ENCODE assay signal across 13 cellular contexts in genomic region chr7:116548506-116548905, GRCh38. TPM values are rescaled to one million over a fixed set of nuclear protein-coding genes. Genes with fewer than 3 reads are reported as not detected.
DNase-seq lines count a peak whose midpoint lies in the region; ATAC-seq and TF ChIP-seq lines count a peak whose summit lies in the region.
"Had no signal": no experiment of that assay in that cellular context is flagged by ENCODE, and none has a peak within 500 bp of the region (broad histone marks: within the 10 kb centered on the region; RNA-seq: fewer than 3 reads in every experiment).

No MANE protein-coding gene starts in this region.

- 100% methylated on average over 3 of the region's 3 CpGs for WGBS in mammary epithelial cell (ENCODE audit: low coverage, missing lambda C conversion rate)
- WGBS in trophoblast cell (ENCODE audit: extremely low coverage, insufficient coverage, insufficient read length): no CpG with 5 or more reads among the region's 3 CpGs

- CTCF ChIA-PET in MCF 10A (lab: Yijun Ruan, JAX) (no interaction called here), mammary epithelial cell (lab: Charles Lee; ENCODE audit: low non-redundant PET) (no interaction called here)

- H3K4me3 ChIP-seq in mammary epithelial cell (replicated peaks in 1 of 3; ENCODE audit: insufficient read depth in 1 of 3, low read depth in 2 of 3, low read length in 3 of 3): no peak overlapping the region
- no peak overlapping the region for H3K4me3 ChIP-seq in subcutaneous abdominal adipose tissue (ENCODE audit: low read depth in 1 of 5, low read length in 5 of 5)
- no peak overlapping the region for H3K4me3 ChIP-seq in trophoblast cell (ENCODE audit: low read depth, low read length)

- no peak overlapping the region for H4K8ac ChIP-seq in trophoblast cell (ENCODE audit: low read depth, low read length)

- BruUV-seq in MCF 10A (replicated peaks; lab: Mats Ljungman, UMichigan): no TSS peak
- BruUV-seq in mammary epithelial cell (replicated peaks; lab: Mats Ljungman, UMichigan): no TSS peak

- ATAC-seq in HG02642 (IDR thresholded peaks at IDR 0.05; ENCODE audit: poor library complexity, unreplicated experiment): peak; percentile 89
- ATAC-seq in HG03565 (IDR thresholded peaks at IDR 0.05; ENCODE audit: unreplicated experiment): peak; percentile 91

- no peak for DNase-seq in MCF 10A (ENCODE audit: unreplicated experiment)
- no peak for DNase-seq in mammary epithelial cell
- DNase-seq in trophoblast cell: no peak
- DNase-seq in glutamatergic neuron: no peak
- DNase-seq in SKM-1 treated with dmso at 0.1 percent for 144 hours (lab: John Stamatoyannopoulos, UW; ENCODE audit: unreplicated experiment): no peak
- DNase-seq: effector CD4-positive, alpha-beta T cell; immature natural killer cell; NCI-H526; posterior cingulate gyrus had no signal

- H3K79me1 ChIP-seq in trophoblast cell (ENCODE audit: low read length): peaks cover 3% of the 10 kb centered on the region

- H2BK120ac ChIP-seq in trophoblast cell (ENCODE audit: insufficient read depth, low read length, poor library complexity): no peak overlapping the region

- TF ChIP-seq CTCF in MCF 10A (IDR thresholded peaks at IDR 0.05; ENCODE audit: unreplicated experiment) (no peak), mammary epithelial cell (conservative IDR thresholded peaks at IDR 0.05 in 1 of 2, IDR thresholded peaks at IDR 0.05 in 1 of 2; ENCODE audit: extremely low read depth in 1 of 2, insufficient read depth in 1 of 2, low read depth in 1 of 2, low read length in 2 of 2) (no peak), glutamatergic neuron (IDR thresholded peaks at IDR 0.05; ENCODE audit: partially characterized antibody, unreplicated experiment) (no peak)

- no peaks in the 10 kb centered on the region for H3K9me3 Mint-ChIP-seq in MCF 10A (ENCODE audit: unreplicated experiment)
- H3K9me3 Mint-ChIP-seq in glutamatergic neuron (ENCODE audit: unreplicated experiment): no peaks in the 10 kb centered on the region
- H3K9me3 Mint-ChIP-seq: immature natural killer cell had no signal

- in situ Hi-C loops in mammary epithelial cell (cut with MboI; ENCODE audit: low sequenced_read_pairs in 2 of 2): loop anchor here in 1 of 2 donors (25.0 kb wide), 1 partner anchor 386 kb away; no protein-coding TSS in a partner anchor

- H2BK12ac ChIP-seq in trophoblast cell (ENCODE audit: low read length): no peak overlapping the region

- H3K4me1 ChIP-seq in mammary epithelial cell (ENCODE audit: insufficient read depth, low read length) (peaks cover 12% of the 10 kb centered on the region), subcutaneous abdominal adipose tissue (ENCODE audit: control insufficient read depth in 5 of 5, insufficient read depth in 5 of 5, low read length in 5 of 5) (peaks cover 3 to 87% (median 67%) of the 10 kb centered on the region in 5 donors), trophoblast cell (ENCODE audit: control insufficient read depth in 1 of 2, insufficient read depth in 2 of 2, low read length in 2 of 2) (peaks cover 0 to 2% of the 10 kb centered on the region in 2 experiments)

- H4K91ac ChIP-seq in trophoblast cell (ENCODE audit: low read depth, low read length): no peak overlapping the region

- H4K20me1 ChIP-seq in mammary epithelial cell (ENCODE audit: insufficient read depth, low read length): no peaks in the 10 kb centered on the region

- H3K4ac ChIP-seq in trophoblast cell (ENCODE audit: low read depth, low read length): no peak overlapping the region

- H4K12ac ChIP-seq in trophoblast cell (ENCODE audit: low read depth, low read length): no peak overlapping the region

- H3K36me3 Mint-ChIP-seq in MCF 10A (ENCODE audit: insufficient read depth, unreplicated experiment) (peaks cover 84% of the 10 kb centered on the region), glutamatergic neuron (ENCODE audit: unreplicated experiment) (no peaks in the 10 kb centered on the region)
- H3K36me3 Mint-ChIP-seq: immature natural killer cell had no signal

- intact Hi-C loops in MCF 10A (cut with micrococcal nuclease): no loop called here
- intact Hi-C loops in mammary epithelial cell (cut with micrococcal nuclease): no loop called here

- H2AK5ac ChIP-seq in trophoblast cell (ENCODE audit: low read length): no peak overlapping the region

- H3K27me3 ChIP-seq in mammary epithelial cell (ENCODE audit: insufficient read depth, low read length) (no peaks in the 10 kb centered on the region), subcutaneous abdominal adipose tissue (ENCODE audit: control insufficient read depth in 5 of 5, insufficient read depth in 4 of 5, low read length in 5 of 5) (no peaks in the 10 kb centered on the region), trophoblast cell (ENCODE audit: insufficient read depth, low read length) (no peaks in the 10 kb centered on the region)

- no peak overlapping the region for H3K9ac ChIP-seq in mammary epithelial cell (ENCODE audit: insufficient read depth, low read length)
- no peak overlapping the region for H3K9ac ChIP-seq in subcutaneous abdominal adipose tissue (ENCODE audit: low read length in 5 of 5)
- H3K9ac ChIP-seq in trophoblast cell (ENCODE audit: low read length): no peak overlapping the region

- H3K79me2 ChIP-seq in mammary epithelial cell (ENCODE audit: insufficient read depth, low read length) (peaks cover 97% of the 10 kb centered on the region), trophoblast cell (ENCODE audit: control insufficient read depth, insufficient read depth, low read length, poor library complexity) (no peaks in the 10 kb centered on the region)

- H3K4me1 Mint-ChIP-seq in MCF 10A (ENCODE audit: insufficient read depth, unreplicated experiment) (peaks cover 40% of the 10 kb centered on the region), glutamatergic neuron (ENCODE audit: low read depth, unreplicated experiment) (peaks cover 10% of the 10 kb centered on the region)
- H3K4me1 Mint-ChIP-seq: immature natural killer cell had no signal

- H2AFZ ChIP-seq in mammary epithelial cell (ENCODE audit: low read depth, low read length) (no peak overlapping the region), trophoblast cell (ENCODE audit: insufficient read depth, low read length, poor library complexity) (no peak overlapping the region)

- no peak overlapping the region for H3K4me3 Mint-ChIP-seq in MCF 10A (ENCODE audit: unreplicated experiment)
- no peak overlapping the region for H3K4me3 Mint-ChIP-seq in glutamatergic neuron (ENCODE audit: unreplicated experiment)
- H3K4me3 Mint-ChIP-seq: immature natural killer cell had no signal

- no peak overlapping the region for H3K27ac ChIP-seq in mammary epithelial cell (ENCODE audit: insufficient read depth, low read depth, low read length)
- peak overlapping the region; percentile 84 for H3K27ac ChIP-seq in subcutaneous abdominal adipose tissue (ENCODE audit: low read depth, low read length)
- H3K27ac ChIP-seq in trophoblast cell (ENCODE audit: low read depth, low read length): no peak overlapping the region

- H3K23ac ChIP-seq in trophoblast cell (ENCODE audit: low read length): no peak overlapping the region

- H3K14ac ChIP-seq in trophoblast cell (ENCODE audit: low read length): no peak overlapping the region

- H3K27ac Mint-ChIP-seq in MCF 10A (ENCODE audit: low read depth, unreplicated experiment): peak overlapping the region; percentile 36
- no peak overlapping the region for H3K27ac Mint-ChIP-seq in glutamatergic neuron (ENCODE audit: unreplicated experiment)
- H3K27ac Mint-ChIP-seq: immature natural killer cell had no signal

- POLR2A ChIA-PET in MCF 10A (lab: Yijun Ruan, JAX): interaction anchor here (1.9 kb wide), 1 partner anchor 14 kb away, joined by 5 read pairs; no protein-coding TSS in a partner anchor

- H3K36me3 ChIP-seq in mammary epithelial cell (ENCODE audit: insufficient read depth, low read length) (peaks cover 79% of the 10 kb centered on the region), subcutaneous abdominal adipose tissue (ENCODE audit: control insufficient read depth in 5 of 5, insufficient read depth in 5 of 5, low read length in 5 of 5) (peaks cover 26 to 65% (median 32%) of the 10 kb centered on the region in 5 donors), trophoblast cell (ENCODE audit: control insufficient read depth in 1 of 2, insufficient read depth in 2 of 2, low read length in 2 of 2) (no peaks in the 10 kb centered on the region)

- no peak overlapping the region for H3K18ac ChIP-seq in trophoblast cell (ENCODE audit: low read length)

- dilution Hi-C loops in mammary epithelial cell (cut with HindIII; ENCODE audit: low sequenced_read_pairs): no loop called here

- H3K9me3 ChIP-seq in mammary epithelial cell (replicated peaks; ENCODE audit: insufficient read depth, low read length) (no peaks in the 10 kb centered on the region), subcutaneous abdominal adipose tissue (ENCODE audit: control insufficient read depth in 5 of 5, low read length in 5 of 5) (no peaks in the 10 kb centered on the region), trophoblast cell (ENCODE audit: insufficient read depth, low read depth, low read length) (no peaks in the 10 kb centered on the region)

- H3K27me3 Mint-ChIP-seq in MCF 10A (ENCODE audit: insufficient read depth, unreplicated experiment) (no peaks in the 10 kb centered on the region), glutamatergic neuron (ENCODE audit: unreplicated experiment) (no peaks in the 10 kb centered on the region)

- H2BK5ac ChIP-seq in trophoblast cell (ENCODE audit: low read depth, low read length, poor library complexity): no peak overlapping the region

- H3K4me2 ChIP-seq in mammary epithelial cell (ENCODE audit: insufficient read depth, low read depth, low read length) (no peak overlapping the region), trophoblast cell (ENCODE audit: low read length) (no peak overlapping the region)

RNA-seq across cellular contexts. Expression of gene CAV1, which starts 23.7 kb away (rescaled TPM):
- total RNA-seq in MCF 10A (2022): 225 and 267 TPM in 2 replicates
- 100 to 1,000 TPM; 485 to 894 TPM for total RNA-seq in mammary epithelial cell
- polyA plus RNA-seq in mammary epithelial cell: 1,604 TPM
- polyA minus RNA-seq in mammary epithelial cell: 2,169 TPM
- 24.4 and 26.2 TPM in 2 replicates for polyA plus RNA-seq in trophoblast cell (2013)
- total RNA-seq in glutamatergic neuron (ENCODE audit: unreplicated experiment): 0.78 TPM
- total RNA-seq: G401 had no signal

RNA-seq across cellular contexts. Expression of gene CAV2, which starts 49.0 kb away (rescaled TPM):
- total RNA-seq in MCF 10A (2022) (155 and 171 TPM in 2 replicates), mammary epithelial cell (100 to 1,000 TPM; 253 to 385 TPM), glutamatergic neuron (ENCODE audit: unreplicated experiment) (1.7 TPM)
- 402 TPM for polyA plus RNA-seq in mammary epithelial cell
- 674 TPM for polyA minus RNA-seq in mammary epithelial cell
- polyA plus RNA-seq in trophoblast cell (2013): 8.4 and 8.5 TPM in 2 replicates
- total RNA-seq: G401 had no signal
- polyA plus RNA-seq: immature natural killer cell had no signal

Comparison
In these comparisons a context has a peak if more than half of its experiments do, and no peak if none do; other contexts are left out.
1. RNA of gene CAV1, which starts 23.7 kb away (total RNA-seq): 485 to 894 TPM in mammary epithelial cell and 225 to 267 TPM in MCF 10A; 0.78 TPM in glutamatergic neuron (single experiment); every median in the first group is over 100 times any median in the second.
2. RNA of gene CAV2, which starts 49.0 kb away (total RNA-seq): 253 to 385 TPM in mammary epithelial cell and 155 to 171 TPM in MCF 10A; 1.7 TPM in glutamatergic neuron (single experiment); every median in the first group is over 10 times any median in the second.